Comparison of ENCODE assay signal across 13 cellular contexts in the genomic region with DNA sequence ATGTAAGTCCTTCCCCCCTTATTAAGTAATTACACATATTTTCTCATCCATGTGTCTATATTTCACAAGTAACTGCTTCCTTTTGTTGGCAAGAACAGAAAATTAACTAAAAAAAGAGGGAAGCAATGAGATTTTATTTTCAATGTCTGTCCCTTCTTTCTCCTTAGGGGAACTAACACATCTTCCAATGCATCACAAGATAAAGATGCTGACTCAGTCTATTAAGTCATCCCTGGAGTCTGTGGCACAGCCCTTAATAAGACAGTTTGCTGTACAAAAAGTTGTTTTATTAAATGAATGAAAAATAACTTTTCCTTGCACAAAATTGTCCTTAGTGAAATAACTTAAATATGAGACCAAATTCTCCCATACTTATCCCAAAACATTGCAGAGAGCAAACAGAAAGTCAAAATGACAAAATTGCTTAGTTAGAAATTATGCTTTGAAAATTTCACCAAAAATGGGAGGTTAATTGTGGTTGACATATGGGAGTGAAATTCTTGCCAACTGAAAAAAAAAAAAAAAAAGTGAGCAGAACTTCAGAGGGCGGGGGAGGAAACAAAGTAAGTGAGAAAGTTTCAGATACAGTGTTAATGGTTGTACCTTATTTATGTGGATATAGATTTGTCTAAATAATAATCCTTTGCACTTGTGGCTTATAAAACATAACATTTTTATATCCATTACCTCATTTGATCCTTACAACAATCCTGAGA.
DNase-seq lines count a peak whose midpoint lies in the region; ATAC-seq, FAIRE-seq and TF ChIP-seq lines count a peak whose summit lies in the region.
"Had no signal": no experiment of that assay in that cellular context is flagged by ENCODE, and none has a peak within 500 bp of the region (broad histone marks: within the 10 kb centered on the region; RNA-seq: fewer than 3 reads in every experiment).

No MANE protein-coding gene starts in this region.

- no peak for FAIRE-seq in GM12878 (lab: Jason Lieb, UNC)

- no peak for TF ChIP-seq EP300 in GM12878 (IDR thresholded peaks at IDR 0.05; ENCODE audit: borderline replicate concordance in 1 of 2, control insufficient read depth in 1 of 2, low read depth in 2 of 2, low read length in 2 of 2)

- POLR2A ChIA-PET in GM12878 (lab: Charles Lee) = no interaction called here

- no peaks in the 10 kb centered on the region for H3K9me3 ChIP-seq in GM12878 (replicated peaks; ENCODE audit: control insufficient read depth, insufficient read depth, low read length)
- H3K9me3 ChIP-seq: adrenal gland had no signal

- ATAC-seq in GM12878 = peak; percentile 40
- ATAC-seq: activated CD8-positive, alpha-beta memory T cell treated with anti-CD3 and anti-CD28 coated beads, Interleukin-2, amount 10 ng/mL, durations not matched to agents 7 days and 5 days; T-cell had no signal

- H3K4me1 ChIP-seq in GM12878 (ENCODE audit: control insufficient read depth, insufficient read depth, low read length) = no peaks in the 10 kb centered on the region
- H3K4me1 ChIP-seq: adrenal gland had no signal

- no peak overlapping the region for H2AFZ ChIP-seq in GM12878 (ENCODE audit: control insufficient read depth, low read depth, low read length)

- BruUV-seq in GM12878 (replicated peaks; lab: Mats Ljungman, UMichigan) = no TSS peak

- CTCF ChIA-PET in GM12878 (lab: Yijun Ruan, JAX) = no interaction called here

- H4K20me1 ChIP-seq in GM12878 (ENCODE audit: control insufficient read depth, insufficient read depth) = no peaks in the 10 kb centered on the region

- no peaks in the 10 kb centered on the region for H3K79me2 ChIP-seq in GM12878 (ENCODE audit: control insufficient read depth, insufficient read depth, low read length)

- H3K36me3 ChIP-seq in GM12878 (ENCODE audit: control insufficient read depth in 2 of 2, insufficient read depth in 2 of 2, low read length in 1 of 2) (no peaks in the 10 kb centered on the region), kidney epithelial cell (ENCODE audit: control insufficient read depth, insufficient read depth, low read length) (no peaks in the 10 kb centered on the region)
- H3K36me3 ChIP-seq: adrenal gland had no signal

- RAD21 ChIA-PET in GM12878 (lab: Charles Lee; ENCODE audit: unreplicated experiment) = no interaction called here

- in situ Hi-C loops in GM12878 (cut with MboI) = no loop called here

- H3K4me2 ChIP-seq in GM12878 (ENCODE audit: control insufficient read depth, insufficient read depth) = no peak overlapping the region

- H3K9ac ChIP-seq in GM12878 (ENCODE audit: control insufficient read depth, insufficient read depth, low read length) = no peak overlapping the region

- peak; percentile 11 for DNase-seq in DMS 273 treated with DMSO at 0.1 percent for 48 hours (lab: John Stamatoyannopoulos, UW)
- DNase-seq in NB4 (ENCODE audit: low read depth) = peak; percentile 42
- no peak for DNase-seq in GM12878 (ENCODE audit: low read depth, low spot score)
- peak; percentile 23 for DNase-seq in kidney epithelial cell (ENCODE audit: low read depth)
- no peak for DNase-seq in NCI-H1417 (lab: John Stamatoyannopoulos, UW)
- DNase-seq in NCI-H1694 (lab: John Stamatoyannopoulos, UW) = no peak
- DNase-seq in T1000 (lab: John Stamatoyannopoulos, UW) = no peak
- DNase-seq in NK-92 treated with Interleukin-12 subunit alpha and Interleukin-12 subunit beta, amount 100 ng/mL, for 24 hours (lab: John Stamatoyannopoulos, UW) = no peak
- DNase-seq: activated CD8-positive, alpha-beta memory T cell treated with anti-CD3 and anti-CD28 coated beads, Interleukin-2, amount 10 ng/mL, durations not matched to agents 7 days and 5 days; adrenal gland; foreskin melanocyte; NCI-H2029; T-cell had no signal

- TF ChIP-seq POLR2A in NB4 (IDR thresholded peaks at IDR 0.05; ENCODE audit: extremely low read depth, insufficient read length) = no peak
- TF ChIP-seq POLR2A in GM12878 (IDR thresholded peaks at IDR 0.05; ENCODE audit: low read depth, low read length) = no peak

- TF ChIP-seq RAD21 in GM12878 (IDR thresholded peaks at IDR 0.05; ENCODE audit: insufficient read depth, low read depth, low read length) = no peak

- no peak overlapping the region for H3K4me3 ChIP-seq in NB4 (ENCODE audit: low read depth, low read length)
- no peak overlapping the region for H3K4me3 ChIP-seq in GM12878
- no peak overlapping the region for H3K4me3 ChIP-seq in kidney epithelial cell (ENCODE audit: low read depth, low read length)
- H3K4me3 ChIP-seq: adrenal gland had no signal

- intact Hi-C loops in GM12878 (cut with micrococcal nuclease; ENCODE audit: unreplicated experiment) = no loop called here

- TF ChIP-seq CTCF in NB4 (IDR thresholded peaks at IDR 0.05; ENCODE audit: low read depth, low read length) (no peak), GM12878 (IDR thresholded peaks at IDR 0.05 in 2 of 3, conservative IDR thresholded peaks at IDR 0.05 in 1 of 3; ENCODE audit: control insufficient read depth in 2 of 3, extremely low read depth in 1 of 3, insufficient read depth in 1 of 3, low read depth in 3 of 3, low read length in 3 of 3) (no peak), kidney epithelial cell (IDR thresholded peaks at IDR 0.05; ENCODE audit: insufficient read depth, low read length, poor library complexity, severe bottlenecking) (no peak)

- WGBS in GM12878 (ENCODE audit: insufficient coverage, insufficient replicate concordance, low lambda C conversion rate, missing lambda C conversion rate) = 20% methylated on average over 1 of the region's 1 CpG

- H3K27ac ChIP-seq in GM12878 (ENCODE audit: control insufficient read depth, insufficient read depth) = no peak overlapping the region
- H3K27ac ChIP-seq: adrenal gland had no signal

- SMC1A ChIA-PET in GM12878 (lab: Charles Lee; ENCODE audit: uncharacterized antibody, unreplicated experiment) = no interaction called here

- H3K27me3 ChIP-seq in GM12878 (replicated peaks in 1 of 2; ENCODE audit: control insufficient read depth in 2 of 2, insufficient read depth in 2 of 2, low read length in 1 of 2) (no peaks in the 10 kb centered on the region), kidney epithelial cell (ENCODE audit: control insufficient read depth, insufficient read depth, low read length) (no peaks in the 10 kb centered on the region)
- H3K27me3 ChIP-seq: adrenal gland had no signal

TF ChIP-seq in GM12878, 131 proteins besides CTCF, POLR2A, EP300 and RAD21:
- no peak for TF ChIP-seq FOS (IDR thresholded peaks at IDR 0.05; ENCODE audit: borderline replicate concordance, extremely low read depth, insufficient read length)
- no peak for TF ChIP-seq RELB (IDR thresholded peaks at IDR 0.05; ENCODE audit: low read depth)
- TF ChIP-seq ZNF384 (IDR thresholded peaks at IDR 0.05; ENCODE audit: borderline replicate concordance, low read depth, low read length) = peak; percentile 43; the same call in 1 of the 2 replicates

Comparison
In these comparisons a context has a peak if more than half of its experiments do, and no peak if none do; other contexts are left out.
1. DNase-seq: peak in DMS 273 treated with DMSO at 0.1 percent for 48 hours (single experiment), NB4 (single experiment) and kidney epithelial cell (single experiment); none in GM12878 (single experiment), NCI-H1417 (0 of 3), NCI-H1694 (single experiment), T1000 (single experiment) and NK-92 treated with Interleukin-12 subunit alpha and Interleukin-12 subunit beta, amount 100 ng/mL, for 24 hours (single experiment).